In genomic region chr1:209655832-209656231, GRCh38 we compare ENCODE assay signal across 22 cellular contexts. TPM values are rescaled to one million over a fixed set of nuclear protein-coding genes. Genes with fewer than 3 reads are reported as not detected.
DNase-seq lines count a peak whose midpoint lies in the region; FAIRE-seq and TF ChIP-seq lines count a peak whose summit lies in the region.
"Had no signal": no experiment of that assay in that cellular context is flagged by ENCODE, and none has a peak within 500 bp of the region (broad histone marks: within the 10 kb centered on the region; RNA-seq: fewer than 3 reads in every experiment).

No MANE protein-coding gene starts in this region.

- H3K56ac ChIP-seq in H1 (replicated peaks; ENCODE audit: insufficient read length, low read depth, low read length), result no peak overlapping the region

- H2BK20ac ChIP-seq in H1 (ENCODE audit: low read length), result no peak overlapping the region

- TF ChIP-seq POLR2A in H1 (IDR thresholded peaks at IDR 0.05; ENCODE audit: control extremely low read depth in 1 of 2, low read depth in 2 of 2, low read length in 2 of 2), result no peak

- no peaks in the 10 kb centered on the region for H3K23me2 ChIP-seq in H1 (ENCODE audit: low read depth, low read length)

- FAIRE-seq in H1 (lab: Jason Lieb, UNC), result no peak

- POLR2A ChIA-PET in H1 (lab: Charles Lee; ENCODE audit: partially characterized antibody), result no interaction called here

- H3K36me3 ChIP-seq in H1 (ENCODE audit: control insufficient read depth in 2 of 4, insufficient read depth in 4 of 4, low read length in 3 of 4), result no peaks in the 10 kb centered on the region
- no peaks in the 10 kb centered on the region for H3K36me3 ChIP-seq in neuronal stem cell (replicated peaks in 1 of 2; ENCODE audit: control insufficient read depth in 2 of 2, insufficient read depth in 2 of 2, low read length in 2 of 2)
- H3K36me3 ChIP-seq in tibial artery, result no peaks in the 10 kb centered on the region
- H3K36me3 ChIP-seq: lower lobe of right lung, uterus had no signal

- no peaks in the 10 kb centered on the region for H3K79me1 ChIP-seq in H1 (ENCODE audit: low read depth, low read length)
- H3K79me1 ChIP-seq in neuronal stem cell (ENCODE audit: low read depth, low read length), result no peaks in the 10 kb centered on the region

- H3K4me1 ChIP-seq in H1 (replicated peaks in 1 of 4; ENCODE audit: control insufficient read depth in 3 of 4, insufficient read depth in 4 of 4, low read length in 3 of 4) (peaks cover 0 to 13% (median 9%) of the 10 kb centered on the region in 4 experiments; a peak in 4 of 7 replicates), neuronal stem cell (ENCODE audit: control insufficient read depth in 2 of 2, insufficient read depth in 1 of 2, low read depth in 1 of 2, low read length in 2 of 2) (peaks cover 0 to 14% of the 10 kb centered on the region in 2 donors), tibial artery (peaks cover 0 to 17% (median 14%) of the 10 kb centered on the region in 4 donors)
- H3K4me1 ChIP-seq: uterus had no signal

- in situ Hi-C loops in GM13977 (cut with MboI; ENCODE audit: low pct_unique_long_range_greater_than_20kb, low sequenced_read_pairs, unreplicated experiment), result no loop called here

- H3K4me3 ChIP-seq in H1 (ENCODE audit: extremely low read depth in 1 of 4, insufficient read depth in 2 of 4, low read depth in 3 of 4, low read length in 4 of 4) (no peak overlapping the region), neuronal stem cell (ENCODE audit: low read length in 2 of 2) (no peak overlapping the region), tibial artery (no peak overlapping the region)
- H3K4me3 ChIP-seq: lower lobe of right lung, uterus had no signal

- no peak for TF ChIP-seq EP300 in H1 (IDR thresholded peaks at IDR 0.05; ENCODE audit: borderline replicate concordance in 1 of 2, low read depth in 2 of 2, low read length in 2 of 2)

- peaks cover 43 to 70% (median 48%) of the 10 kb centered on the region in 3 donors for H3K27me3 Mint-ChIP-seq in CD14-positive monocyte (ENCODE audit: low read depth in 3 of 3)

- no peak overlapping the region for H2AFZ ChIP-seq in H1 (ENCODE audit: low read length)
- H2AFZ ChIP-seq in neuronal stem cell (ENCODE audit: low read length), result no peak overlapping the region
- H2AFZ ChIP-seq: parathyroid adenoma had no signal

- no peak overlapping the region for H2BK120ac ChIP-seq in H1 (replicated peaks; ENCODE audit: low read depth, low read length)
- H2BK120ac ChIP-seq in neuronal stem cell (ENCODE audit: low read depth, low read length), result no peak overlapping the region

- H3K4ac ChIP-seq in H1 (replicated peaks; ENCODE audit: insufficient read length, low read depth, low read length) (no peak overlapping the region), neuronal stem cell (ENCODE audit: low read length) (no peak overlapping the region)

- no peak overlapping the region for H4K5ac ChIP-seq in H1 (ENCODE audit: insufficient read length, low read depth, low read length)

- H2AK5ac ChIP-seq in H1 (ENCODE audit: low read depth, low read length) (no peak overlapping the region; the same call in 1 of the 2 replicates), neuronal stem cell (ENCODE audit: low read depth, low read length) (peak overlapping the region; percentile 21)

- CTCF ChIA-PET in H1 (lab: Charles Lee; ENCODE audit: partially characterized antibody), result interaction anchor here (1.0 to 2.1 kb wide), 5 partner anchors 10 to 79 kb away, joined by 4 to 11 read pairs (median 6); no protein-coding TSS in a partner anchor

- no peak overlapping the region; the same call in 1 of the 2 replicates for H4K8ac ChIP-seq in H1 (ENCODE audit: extremely low read depth, insufficient read depth, low read length)
- no peak overlapping the region for H4K8ac ChIP-seq in neuronal stem cell (ENCODE audit: low read depth, low read length)

- H3K9me3 ChIP-seq in H1 (ENCODE audit: insufficient read depth in 2 of 2, low read depth in 1 of 2, low read length in 1 of 2), result no peaks in the 10 kb centered on the region
- H3K9me3 ChIP-seq in neuronal stem cell (replicated peaks in 1 of 2; ENCODE audit: control insufficient read depth in 2 of 2, insufficient read depth in 1 of 2, low read depth in 1 of 2, low read length in 2 of 2), result no peaks in the 10 kb centered on the region
- H3K9me3 ChIP-seq in tibial artery, result no peaks in the 10 kb centered on the region
- H3K9me3 ChIP-seq: lower lobe of right lung, uterus had no signal

- H3K79me2 ChIP-seq in H1 (ENCODE audit: control insufficient read depth in 1 of 2, insufficient read depth in 2 of 2, low read length in 2 of 2), result no peaks in the 10 kb centered on the region
- H3K79me2 ChIP-seq: parathyroid adenoma had no signal

- H3K36me3 Mint-ChIP-seq in CD14-positive monocyte, result peaks cover 17 to 32% of the 10 kb centered on the region in 2 donors
- H3K36me3 Mint-ChIP-seq: naive B cell had no signal

- H3K27ac ChIP-seq in H1 (ENCODE audit: low read depth, low read length) (no peak overlapping the region), neuronal stem cell (replicated peaks; ENCODE audit: low read length) (no peak overlapping the region), tibial artery (no peak overlapping the region)
- H3K27ac ChIP-seq: C4-2B, lower lobe of right lung, parathyroid adenoma, uterus had no signal

- no peak for TF ChIP-seq RAD21 in H1 (IDR thresholded peaks at IDR 0.05 in 1 of 2, conservative IDR thresholded peaks at IDR 0.05 in 1 of 2; ENCODE audit: low read depth in 2 of 2, low read length in 2 of 2)

- intact Hi-C loops in CD14-positive monocyte (cut with micrococcal nuclease), result loop anchor here in 1 of 2 donors (2.0 kb wide), 1 partner anchor 17 kb away; no protein-coding TSS in a partner anchor
- intact Hi-C loops in tibial artery (cut with DNase I; ENCODE audit: low total_unique reads), result no loop called here

- H2BK5ac ChIP-seq in H1 (ENCODE audit: low read depth, low read length) (no peak overlapping the region), neuronal stem cell (ENCODE audit: low read length) (no peak overlapping the region)

- H4K91ac ChIP-seq in H1 (replicated peaks; ENCODE audit: insufficient read length, low read length) (no peak overlapping the region), neuronal stem cell (ENCODE audit: low read depth, low read length, poor library complexity) (no peak overlapping the region)

- no peak overlapping the region for H3K14ac ChIP-seq in H1 (ENCODE audit: insufficient read length)
- H3K14ac ChIP-seq in neuronal stem cell (ENCODE audit: low read length), result no peak overlapping the region

- TF ChIP-seq CTCF in CD14-positive monocyte (IDR thresholded peaks at IDR 0.05) (no peak), H1 (IDR thresholded peaks at IDR 0.05; ENCODE audit: control extremely low read depth in 1 of 3, insufficient read depth in 1 of 3, low read depth in 1 of 3, low read length in 3 of 3) (no peak), GM13977 (IDR thresholded peaks at IDR 0.05; ENCODE audit: extremely low read depth, insufficient read depth, missing control alignments) (no peak), tibial artery (IDR thresholded peaks at IDR 0.05) (no peak)

- no peaks in the 10 kb centered on the region for H4K20me1 ChIP-seq in H1 (replicated peaks in 1 of 2; ENCODE audit: control insufficient read depth in 1 of 2, insufficient read depth in 2 of 2, low read length in 2 of 2)

- H3K4me2 ChIP-seq in H1 (ENCODE audit: insufficient read depth in 1 of 2, low read depth in 2 of 2, low read length in 2 of 2) (no peak overlapping the region), neuronal stem cell (ENCODE audit: insufficient read depth, low read length, poor library complexity, severe bottlenecking) (no peak overlapping the region)

- WGBS in H1 (ENCODE audit: extremely low coverage in 1 of 2, insufficient coverage in 1 of 2, insufficient read length in 1 of 2, insufficient replicate concordance in 2 of 2, low coverage in 1 of 2, low lambda C conversion rate in 2 of 2, missing lambda C conversion rate in 1 of 2), 2 experiments, result 89% methylated on average over 5 of the region's 5 CpGs; no CpG with 5 or more reads in 1 of the 2 experiments
- WGBS in neuronal stem cell (ENCODE audit: extremely low coverage in 2 of 2, insufficient read length in 2 of 2, insufficient replicate concordance in 1 of 2), 2 donors, result no CpG with 5 or more reads among the region's 5 CpGs

- peaks cover 0 to 4% (median 0%) of the 10 kb centered on the region in 7 donors for H3K9me3 Mint-ChIP-seq in CD14-positive monocyte
- H3K9me3 Mint-ChIP-seq: naive B cell; stimulated activated naive CD8-positive, alpha-beta T cell treated with anti-CD3 and anti-CD28 coated beads, Interleukin-15, Interleukin-2, amounts not matched to agents 100 ng/mL and 50 ng/mL, for 24 hours had no signal

- DNase-seq in CD14-positive monocyte (ENCODE audit: low spot score), result no peak
- DNase-seq in M059J (ENCODE audit: low read depth), result peak; percentile 83
- no peak for DNase-seq in H1 (ENCODE audit: low read depth in 1 of 2, low spot score in 2 of 2)
- no peak for DNase-seq in neuronal stem cell (ENCODE audit: low spot score)
- DNase-seq in GM13977 (ENCODE audit: low spot score), result no peak
- DNase-seq in tibial artery, result no peak
- no peak for DNase-seq in NCI-H69 (lab: John Stamatoyannopoulos, UW)
- no peak for DNase-seq in NCI-H510A (lab: John Stamatoyannopoulos, UW)
- DNase-seq: activated naive CD4-positive, alpha-beta T cell treated with Interleukin-2 at 50 U/mL for 16 hours; cerebellar nuclear complex; effector CD8-positive, alpha-beta T cell; lower lobe of right lung; naive B cell; NCI-H187; NCI-H226; NK-92 treated with Interleukin-12 subunit alpha and Interleukin-12 subunit beta, amount 100 ng/mL, for 24 hours; Right ventricle myocardium superior; T-helper 1 cell; uterus had no signal

- H3K9ac ChIP-seq in H1 (replicated peaks in 1 of 4; ENCODE audit: extremely low read depth in 1 of 4, low read depth in 3 of 4, low read length in 3 of 4) (no peak overlapping the region), neuronal stem cell (ENCODE audit: low read depth, low read length, poor library complexity) (no peak overlapping the region)
- H3K9ac ChIP-seq: parathyroid adenoma had no signal

- peak overlapping the region in 1 of 2 donors; percentile 80 for H3K4me3 Mint-ChIP-seq in CD14-positive monocyte
- H3K4me3 Mint-ChIP-seq: naive B cell; stimulated activated naive CD8-positive, alpha-beta T cell treated with anti-CD3 and anti-CD28 coated beads, Interleukin-15, Interleukin-2, amounts not matched to agents 100 ng/mL and 50 ng/mL, for 24 hours had no signal

- H3K18ac ChIP-seq in H1 (ENCODE audit: extremely low read depth, low read length) (no peak overlapping the region), neuronal stem cell (ENCODE audit: low read length) (no peak overlapping the region)

- peaks cover 74% of the 10 kb centered on the region for H3K4me1 Mint-ChIP-seq in CD14-positive monocyte

- peak overlapping the region in 6 of 7 donors; percentile 17 to 98 (median 94) for H3K27ac Mint-ChIP-seq in CD14-positive monocyte
- H3K27ac Mint-ChIP-seq: stimulated activated naive CD8-positive, alpha-beta T cell treated with anti-CD3 and anti-CD28 coated beads, Interleukin-15, Interleukin-2, amounts not matched to agents 100 ng/mL and 50 ng/mL, for 24 hours had no signal

- H2BK12ac ChIP-seq in H1 (ENCODE audit: low read depth, low read length), result 0 out of 2 replicates have a peak overlapping the region, but pooled peaks have one; percentile 14
- H2BK12ac ChIP-seq in neuronal stem cell (ENCODE audit: low read length), result no peak overlapping the region

- H3K27me3 ChIP-seq in H1 (replicated peaks in 1 of 4; ENCODE audit: control insufficient read depth in 3 of 4, extremely low read depth in 1 of 4, insufficient read depth in 3 of 4, low read length in 3 of 4) (0 out of 7 replicates have a peak, but pooled peaks cover 0 to 2% (median 0%) of the 10 kb centered on the region in 4 experiments), neuronal stem cell (ENCODE audit: control insufficient read depth in 3 of 3, insufficient read depth in 3 of 3, low read depth in 1 of 3, low read length in 3 of 3) (peaks cover 0 to 3% (median 0%) of the 10 kb centered on the region in 3 experiments), tibial artery (peaks cover 0 to 3% of the 10 kb centered on the region in 2 donors)
- H3K27me3 ChIP-seq: uterus had no signal

- H2BK15ac ChIP-seq in H1 (ENCODE audit: low read length), result no peak overlapping the region
- H2BK15ac ChIP-seq in neuronal stem cell (ENCODE audit: low read length), result no peak overlapping the region

- H3K23ac ChIP-seq in H1 (ENCODE audit: insufficient read length) (no peak overlapping the region), neuronal stem cell (ENCODE audit: low read depth, low read length, poor library complexity) (no peak overlapping the region)

RNA-seq across cellular contexts. Expression of gene LAMB3, which starts 3.6 kb away (rescaled TPM):
- polyA plus RNA-seq in CD14-positive monocyte, result under 1 TPM; 0.30 to 0.67 TPM
- total RNA-seq in M059J (2014; rRNA removed; shearing (Covaris generic)), result 31.5 and 62.2 TPM in 2 replicates
- 0.50 and 0.67 TPM in 2 replicates for total RNA-seq in H1 (2021; fragmentation: NEBNext Ultra II Directional; extraction: Animal tissue kit (Norgen Biotek cat#: 25700))
- 0.45 and 0.52 TPM in 2 replicates for polyA plus RNA-seq in H1 (2011; rRNA removed)
- polyA plus RNA-seq in H1 (2011; cell fraction: cytosol; rRNA removed), result 0.56 TPM
- 1.3 TPM for polyA plus RNA-seq in H1 (2011; cell fraction: nucleus; rRNA removed)
- 0.33 to 1.3 TPM (median 0.94 TPM) in 4 replicates for polyA plus RNA-seq in H1 (2012, experiment 1 of 2)
- polyA plus RNA-seq in H1 (2012, experiment 2 of 2), result 0.42 TPM
- 0.26 TPM for polyA plus RNA-seq in H1 (2013, experiment 1 of 2)
- 0.31 TPM for polyA plus RNA-seq in H1 (2013, experiment 2 of 2)
- 0.39 and 0.63 TPM in 2 replicates for polyA minus RNA-seq in H1 (2011; rRNA and poly(A)+ RNA removed)
- polyA minus RNA-seq in H1 (2011; cell fraction: cytosol; rRNA and poly(A)+ RNA removed), result 3.8 TPM
- polyA minus RNA-seq in H1 (2011; cell fraction: nucleus; rRNA and poly(A)+ RNA removed), result 0.80 TPM
- polyA plus RNA-seq in neuronal stem cell (2013, experiment 1 of 2), result 0.15 TPM
- 0.11 TPM for polyA plus RNA-seq in neuronal stem cell (2013, experiment 2 of 2)

RNA-seq across cellular contexts. Expression of gene G0S2, which starts 19.4 kb away (rescaled TPM):
- 100 to 1,000 TPM; 176 to 373 TPM for polyA plus RNA-seq in CD14-positive monocyte
- 267 and 322 TPM in 2 replicates for total RNA-seq in M059J (2014; rRNA removed; shearing (Covaris generic))
- total RNA-seq in H1 (2021; fragmentation: NEBNext Ultra II Directional; extraction: Animal tissue kit (Norgen Biotek cat#: 25700)), result 1.0 and 1.7 TPM in 2 replicates
- 1.7 and 3.9 TPM in 2 replicates for polyA plus RNA-seq in H1 (2011; rRNA removed)
- 5.0 TPM for polyA plus RNA-seq in H1 (2011; cell fraction: cytosol; rRNA removed)
- polyA plus RNA-seq in H1 (2011; cell fraction: nucleus; rRNA removed), result 1.9 TPM
- polyA plus RNA-seq in H1 (2012, experiment 1 of 2), result 1.0 to 2.7 TPM (median 1.7 TPM) in 4 replicates
- polyA plus RNA-seq in H1 (2012, experiment 2 of 2), result 1.2 TPM
- polyA plus RNA-seq in H1 (2013, experiment 1 of 2), result 0.63 TPM
- polyA plus RNA-seq in H1 (2013, experiment 2 of 2), result 1.1 TPM
- polyA minus RNA-seq in H1 (2011; rRNA and poly(A)+ RNA removed), result 0.76 TPM in 1 of 2 replicates, not detected in the other
- polyA minus RNA-seq in H1 (2011; cell fraction: cytosol; rRNA and poly(A)+ RNA removed), result 1.4 TPM
- polyA minus RNA-seq in H1 (2011; cell fraction: nucleus; rRNA and poly(A)+ RNA removed), result not detected
- 1.4 TPM for polyA plus RNA-seq in neuronal stem cell (2013, experiment 1 of 2)
- 1.1 TPM for polyA plus RNA-seq in neuronal stem cell (2013, experiment 2 of 2)

RNA-seq across cellular contexts. Expression of gene HSD11B1, which starts 48.8 kb away (rescaled TPM):
- not detected for polyA plus RNA-seq in CD14-positive monocyte
- total RNA-seq in M059J (2014; rRNA removed; shearing (Covaris generic)), result 1.9 and 4.3 TPM in 2 replicates
- total RNA-seq in H1 (2021; fragmentation: NEBNext Ultra II Directional; extraction: Animal tissue kit (Norgen Biotek cat#: 25700)), result not detected in 2 replicates
- not detected in 2 replicates for polyA plus RNA-seq in H1 (2011; rRNA removed)
- polyA plus RNA-seq in H1 (2011; cell fraction: cytosol; rRNA removed), result not detected
- polyA plus RNA-seq in H1 (2011; cell fraction: nucleus; rRNA removed), result not detected
- not detected in 4 replicates for polyA plus RNA-seq in H1 (2012, experiment 1 of 2)
- not detected for polyA plus RNA-seq in H1 (2012, experiment 2 of 2)
- polyA plus RNA-seq in H1 (2013, experiment 1 of 2), result not detected
- not detected for polyA plus RNA-seq in H1 (2013, experiment 2 of 2)
- polyA minus RNA-seq in H1 (2011; rRNA and poly(A)+ RNA removed), result not detected in 2 replicates
- polyA minus RNA-seq in H1 (2011; cell fraction: cytosol; rRNA and poly(A)+ RNA removed), result not detected
- not detected for polyA minus RNA-seq in H1 (2011; cell fraction: nucleus; rRNA and poly(A)+ RNA removed)
- polyA plus RNA-seq in neuronal stem cell (2013, experiment 1 of 2), result not detected
- polyA plus RNA-seq in neuronal stem cell (2013, experiment 2 of 2), result not detected

Comparison
In these comparisons a context has a peak if more than half of its experiments do, and no peak if none do; other contexts are left out.
1. RNA of gene LAMB3, which starts 3.6 kb away (total RNA-seq): 31.5 to 62.2 TPM in M059J; 0.50 to 0.67 TPM in H1; every median in the first group is over 10 times any median in the second.
2. RNA of gene G0S2, which starts 19.4 kb away (total RNA-seq): 267 to 322 TPM in M059J; 1.0 to 1.7 TPM in H1; every median in the first group is over 10 times any median in the second.